Comparison of ENCODE assay signal across 11 cellular contexts in genomic region chr17:40535924-40536717, GRCh38. TPM values are rescaled to one million over a fixed set of nuclear protein-coding genes. Genes with fewer than 3 reads are reported as not detected.
DNase-seq lines count a peak whose midpoint lies in the region; ATAC-seq and TF ChIP-seq lines count a peak whose summit lies in the region.
"Had no signal": no experiment of that assay in that cellular context is flagged by ENCODE, and none has a peak within 500 bp of the region (broad histone marks: within the 10 kb centered on the region; RNA-seq: fewer than 3 reads in every experiment).

No MANE protein-coding gene starts in this region.

- H3K4me1 Mint-ChIP-seq in CD8-positive, alpha-beta T cell (ENCODE audit: low read depth) = peaks cover 96% of the 10 kb centered on the region
- peaks cover 66% of the 10 kb centered on the region for H3K4me1 Mint-ChIP-seq in activated T-helper 17 cell treated with anti-CD3 and anti-CD28 coated beads, Interleukin-2, amount 50 U/mL, for 72 hours

- POLR2A ChIA-PET in CD8-positive, alpha-beta T cell (lab: Charles Lee) = interaction anchor here (0.8 to 26.4 kb wide), 3 partner anchors 20 to 92 kb away, joined by 3 to 755 read pairs (median 4); partner anchors contain the start of gene CCR7

- ATAC-seq in CD8-positive, alpha-beta T cell = no peak
- ATAC-seq in activated T-helper 17 cell treated with anti-CD3 and anti-CD28 coated beads, Interleukin-2, amount 50 U/mL, for 72 hours (replicated peaks) = no peak
- peak in 1 of 4 donors; percentile 13 for ATAC-seq in psoas muscle
- ATAC-seq in HG02938 (IDR thresholded peaks at IDR 0.05; ENCODE audit: unreplicated experiment) = no peak
- no peak for ATAC-seq in HG03432 (IDR thresholded peaks at IDR 0.05; ENCODE audit: unreplicated experiment)

- no peak overlapping the region for H3K4me3 Mint-ChIP-seq in CD8-positive, alpha-beta T cell
- H3K4me3 Mint-ChIP-seq in activated T-helper 17 cell treated with anti-CD3 and anti-CD28 coated beads, Interleukin-2, amount 50 U/mL, for 72 hours = no peak overlapping the region

- H3K36me3 Mint-ChIP-seq in CD8-positive, alpha-beta T cell = no peaks in the 10 kb centered on the region
- H3K36me3 Mint-ChIP-seq in activated T-helper 17 cell treated with anti-CD3 and anti-CD28 coated beads, Interleukin-2, amount 50 U/mL, for 72 hours (ENCODE audit: low read depth) = peaks cover 11% of the 10 kb centered on the region

- H3K9me3 ChIP-seq in CD8-positive, alpha-beta T cell (ENCODE audit: low read length) = no peaks in the 10 kb centered on the region
- H3K9me3 ChIP-seq in psoas muscle = no peaks in the 10 kb centered on the region

- no peaks in the 10 kb centered on the region for H3K27me3 ChIP-seq in CD8-positive, alpha-beta T cell (ENCODE audit: insufficient read depth, low read length)
- no peaks in the 10 kb centered on the region for H3K27me3 ChIP-seq in psoas muscle (ENCODE audit: insufficient read depth in 3 of 3, low read length in 2 of 3)

- no peak overlapping the region for H3K4me3 ChIP-seq in CD8-positive, alpha-beta T cell (ENCODE audit: low read depth, low read length)
- no peak overlapping the region for H3K4me3 ChIP-seq in psoas muscle

- no peaks in the 10 kb centered on the region for H3K9me3 Mint-ChIP-seq in CD8-positive, alpha-beta T cell
- no peaks in the 10 kb centered on the region for H3K9me3 Mint-ChIP-seq in activated T-helper 17 cell treated with anti-CD3 and anti-CD28 coated beads, Interleukin-2, amount 50 U/mL, for 72 hours

- no peak overlapping the region for H3K27ac ChIP-seq in CD8-positive, alpha-beta T cell (ENCODE audit: low read depth, low read length)
- peak overlapping the region; percentile 68 for H3K27ac ChIP-seq in psoas muscle
- H3K27ac ChIP-seq: VCaP had no signal

- H3K36me3 ChIP-seq in CD8-positive, alpha-beta T cell (ENCODE audit: insufficient read depth, low read length) = no peaks in the 10 kb centered on the region
- no peaks in the 10 kb centered on the region for H3K36me3 ChIP-seq in psoas muscle (ENCODE audit: insufficient read depth in 1 of 2, low read depth in 1 of 2)

- H3K27ac Mint-ChIP-seq in CD8-positive, alpha-beta T cell = peak overlapping the region; percentile 85
- peak overlapping the region; percentile 7 for H3K27ac Mint-ChIP-seq in activated T-helper 17 cell treated with anti-CD3 and anti-CD28 coated beads, Interleukin-2, amount 50 U/mL, for 72 hours

- CTCF ChIA-PET in CD8-positive, alpha-beta T cell (lab: Charles Lee) = interaction anchor here (1.0 to 16.5 kb wide), 12 partner anchors 14 to 237 kb away, joined by 4 to 470 read pairs (median 10); partner anchors contain the start of genes CCR7, IGFBP4 and TOP2A

- intact Hi-C loops in CD8-positive, alpha-beta T cell (cut with DNase I, micrococcal nuclease) = no loop called here
- intact Hi-C loops in cardiac septum (cut with DNase I) = no loop called here
- intact Hi-C loops in psoas muscle (cut with DNase I) = loop anchor here in 1 of 2 donors (10.0 kb wide), 1 partner anchor 231 kb away; the partner anchor contains the start of gene RARA

- H3K4me1 ChIP-seq in CD8-positive, alpha-beta T cell (ENCODE audit: insufficient read depth, low read length) = peaks cover 88% of the 10 kb centered on the region
- peaks cover 39% of the 10 kb centered on the region for H3K4me1 ChIP-seq in psoas muscle

- no peak for TF ChIP-seq CTCF in CD8-positive, alpha-beta T cell (IDR thresholded peaks at IDR 0.05)
- no peak for TF ChIP-seq CTCF in psoas muscle (IDR thresholded peaks at IDR 0.05)

- WGBS in psoas muscle, 3 donors = 60 to 66% (median 62%) methylated on average over 12 of the region's 12 CpGs

- DNase-seq in CD8-positive, alpha-beta T cell = no peak
- DNase-seq in cardiac septum (ENCODE audit: low spot score) (peak; percentile 84), psoas muscle (peak; percentile 59 to 69), medulla oblongata (ENCODE audit: extremely low spot score) (no peak), SIG-M5 (lab: John Stamatoyannopoulos, UW) (no peak)
- DNase-seq: NCI-H345; stimulated activated CD8-positive, alpha-beta memory T cell treated with anti-CD3 and anti-CD28 coated beads, Interleukin-4, amount 100 ng/mL, for 48 hours had no signal

- H3K27me3 Mint-ChIP-seq in CD8-positive, alpha-beta T cell (ENCODE audit: low read depth) = no peaks in the 10 kb centered on the region
- no peaks in the 10 kb centered on the region for H3K27me3 Mint-ChIP-seq in activated T-helper 17 cell treated with anti-CD3 and anti-CD28 coated beads, Interleukin-2, amount 50 U/mL, for 72 hours

RNA-seq across cellular contexts. Expression of gene CCR7, which starts 29.2 kb away (rescaled TPM):
- 100 to 1,000 TPM; 196 to 199 TPM for total RNA-seq in CD8-positive, alpha-beta T cell
- total RNA-seq in activated T-helper 17 cell treated with anti-CD3 and anti-CD28 coated beads, Interleukin-2, amount 50 U/mL, for 72 hours = 100 to 1,000 TPM; 140 to 304 TPM
- total RNA-seq in cardiac septum (0.32 TPM), psoas muscle (under 1 TPM; 0.20 to 0.24 (median 0.21) TPM)
- polyA plus RNA-seq in psoas muscle = under 1 TPM in 2 of 3 donors, not detected in 1; 0.08 to 0.09 TPM

RNA-seq across cellular contexts. Expression of gene TNS4, which starts 34.7 kb away (rescaled TPM):
- 1 to 10 TPM; 1.9 to 2.9 TPM for total RNA-seq in CD8-positive, alpha-beta T cell
- 10 to 100 TPM in 1 of 2 donors, 1 to 10 TPM in 1; 8.8 to 19.8 TPM for total RNA-seq in activated T-helper 17 cell treated with anti-CD3 and anti-CD28 coated beads, Interleukin-2, amount 50 U/mL, for 72 hours
- total RNA-seq in cardiac septum = not detected
- total RNA-seq in psoas muscle = under 1 TPM in 1 of 4 donors, not detected in 3; 0.06 TPM
- polyA plus RNA-seq in psoas muscle = under 1 TPM in 1 of 3 donors, not detected in 2; 0.04 TPM

Comparison
In these comparisons a context has a peak if more than half of its experiments do, and no peak if none do; other contexts are left out.
1. DNase-seq: peak in cardiac septum (single experiment) and psoas muscle (2 of 2); none in CD8-positive, alpha-beta T cell (0 of 7), medulla oblongata (single experiment) and SIG-M5 (single experiment).
2. RNA of gene CCR7, which starts 29.2 kb away (total RNA-seq): 140 to 304 TPM in activated T-helper 17 cell treated with anti-CD3 and anti-CD28 coated beads, Interleukin-2, amount 50 U/mL, for 72 hours and 196 to 199 TPM in CD8-positive, alpha-beta T cell; 0.32 TPM in cardiac septum (single experiment) and 0.20 to 0.24 TPM in psoas muscle; every median in the first group is over 100 times any median in the second.